Comparison of ENCODE assay signal across 17 cellular contexts in genomic region chr3:12196684-12197083, GRCh38. TPM values are rescaled to one million over a fixed set of nuclear protein-coding genes. Genes with fewer than 3 reads are reported as not detected.
"Had no signal": no experiment of that assay in that cellular context is flagged by ENCODE, and none has a peak within 500 bp of the region (broad histone marks: within the 10 kb centered on the region; RNA-seq: fewer than 3 reads in every experiment).

No MANE protein-coding gene starts in this region.

- H3K4me3 Mint-ChIP-seq: activated naive CD8-positive, alpha-beta T cell treated with anti-CD3 and anti-CD28 coated beads, Interleukin-2, amount 10 ng/mL, durations not matched to agents 7 days and 5 days; effector memory CD8-positive, alpha-beta T cell had no signal

- H3K27ac Mint-ChIP-seq: activated naive CD8-positive, alpha-beta T cell treated with anti-CD3 and anti-CD28 coated beads, Interleukin-2, amount 10 ng/mL, durations not matched to agents 7 days and 5 days; effector memory CD8-positive, alpha-beta T cell had no signal

- H3K36me3 Mint-ChIP-seq: activated naive CD8-positive, alpha-beta T cell treated with anti-CD3 and anti-CD28 coated beads, Interleukin-2, amount 10 ng/mL, durations not matched to agents 7 days and 5 days had no signal

- H3K36me3 ChIP-seq: right lobe of liver, stomach, thoracic aorta had no signal

- H3K27me3 ChIP-seq: right lobe of liver, stomach had no signal

- H3K9me3 Mint-ChIP-seq: activated naive CD8-positive, alpha-beta T cell treated with anti-CD3 and anti-CD28 coated beads, Interleukin-2, amount 10 ng/mL, durations not matched to agents 7 days and 5 days; effector memory CD8-positive, alpha-beta T cell had no signal

- H3K27me3 Mint-ChIP-seq: activated naive CD8-positive, alpha-beta T cell treated with anti-CD3 and anti-CD28 coated beads, Interleukin-2, amount 10 ng/mL, durations not matched to agents 7 days and 5 days had no signal

- H3K27ac ChIP-seq: right lobe of liver, thoracic aorta had no signal

- H3K9me3 ChIP-seq: right lobe of liver, stomach, thoracic aorta had no signal

- ATAC-seq: effector memory CD8-positive, alpha-beta T cell; right lobe of liver had no signal

- H3K4me2 ChIP-seq: smooth muscle cell had no signal

- DNase-seq: activated CD4-positive, alpha-beta T cell treated with anti-CD3 and anti-CD28 coated beads, Interleukin-2, amount 50 U/mL, for 48 hours; activated naive CD8-positive, alpha-beta T cell treated with anti-CD3 and anti-CD28 coated beads, Interleukin-2, amount 10 ng/mL, durations not matched to agents 7 days and 5 days; activated T-cell treated with anti-CD3 and anti-CD28 coated beads, Interleukin-2, amount 50 U/mL, for 48 hours; anterior cingulate cortex; cerebellar nuclear complex; dermis blood vessel endothelial cell; effector memory CD8-positive, alpha-beta T cell; foreskin melanocyte; head of caudate nucleus; kidney glomerular epithelial cell; right lobe of liver; stimulated activated CD4-positive, alpha-beta T cell treated with anti-CD3 and anti-CD28 coated beads, Interleukin-4, amount 100 ng/mL, for 4 hours; stimulated activated CD8-positive, alpha-beta memory T cell treated with anti-CD3 and anti-CD28 coated beads, Interleukin-4, amount 100 ng/mL, for 48 hours; stomach had no signal

- H3K4me3 ChIP-seq: right lobe of liver, smooth muscle cell, stomach, thoracic aorta had no signal

RNA-seq across cellular contexts. Expression of gene TIMP4, which starts 38.0 kb away (rescaled TPM):
- total RNA-seq: activated naive CD8-positive, alpha-beta T cell treated with anti-CD3 and anti-CD28 coated beads, Interleukin-2, amount 10 ng/mL, durations not matched to agents 7 days and 5 days had no signal
- polyA plus RNA-seq: neural cell had no signal
